26 cellular contexts compared by ENCODE assay signal in the genomic region with DNA sequence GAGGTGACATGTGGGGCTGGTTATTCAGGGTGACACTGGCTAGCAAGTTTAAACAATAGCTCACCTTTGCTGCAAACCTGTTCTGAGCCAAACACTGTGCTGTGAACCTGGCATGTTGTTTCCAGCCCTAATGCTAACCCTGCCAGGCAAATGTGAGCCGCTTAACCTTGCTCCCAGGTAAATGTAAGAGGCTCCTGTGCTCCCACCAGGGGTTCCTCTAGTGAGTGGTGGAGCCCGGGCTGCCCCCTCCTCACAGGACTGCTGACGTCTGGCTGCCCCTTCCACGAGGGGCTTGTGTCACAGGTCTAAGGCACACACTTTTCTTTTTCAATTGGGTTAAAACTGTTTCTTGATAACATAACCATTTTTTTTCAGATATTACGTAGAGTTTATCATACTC.
"Had no signal": no experiment of that assay in that cellular context is flagged by ENCODE, and none has a peak within 500 bp of the region (broad histone marks: within the 10 kb centered on the region; RNA-seq: fewer than 3 reads in every experiment).

No MANE protein-coding gene starts in this region.

- H3K4me3 ChIP-seq: neural progenitor cell, ovary, psoas muscle, right lobe of liver, sigmoid colon, stomach, thoracic aorta, thyroid gland, tibial nerve, upper lobe of left lung, vagina had no signal

- H3K27me3 ChIP-seq: neural progenitor cell, ovary, right lobe of liver, sigmoid colon, stomach, thyroid gland, upper lobe of left lung, vagina had no signal

- H3K4me3 Mint-ChIP-seq: nephron; neural progenitor cell; stimulated activated effector memory CD8-positive, alpha-beta T cell treated with anti-CD3 and anti-CD28 coated beads, Interleukin-12 subunit alpha, Interleukin-12 subunit beta, amount 100 ng/mL, for 72 hours; stimulated activated naive B cell treated with anti-CD40 and anti-IgM and Interleukin-4, amounts not matched to agents 10 μg/mL and 1 μg/mL and 100 μg/mL, for 72 hours; stimulated activated naive CD8-positive, alpha-beta T cell treated with anti-CD3 and anti-CD28 coated beads, Interleukin-15, Interleukin-2, amounts not matched to agents 100 ng/mL and 50 ng/mL, for 24 hours had no signal

- H3K36me3 ChIP-seq: neural progenitor cell, ovary, right lobe of liver, sigmoid colon, stomach, thoracic aorta, thyroid gland, tibial nerve, upper lobe of left lung, vagina had no signal

- H3K4me1 Mint-ChIP-seq: nephron; neural progenitor cell; stimulated activated effector memory CD8-positive, alpha-beta T cell treated with anti-CD3 and anti-CD28 coated beads, Interleukin-12 subunit alpha, Interleukin-12 subunit beta, amount 100 ng/mL, for 72 hours; stimulated activated naive B cell treated with anti-CD40 and anti-IgM and Interleukin-4, amounts not matched to agents 10 μg/mL and 1 μg/mL and 100 μg/mL, for 72 hours had no signal

- DNase-seq: occipital lobe; ovary; posterior cingulate gyrus; psoas muscle; right cardiac atrium; right lobe of liver; sigmoid colon; small intestine; stimulated activated CD4-positive, alpha-beta T cell treated with anti-CD3 and anti-CD28 coated beads, Interleukin-15, amount 100 ng/mL, for 24 hours; stimulated activated CD4-positive, alpha-beta T cell treated with anti-CD3 and anti-CD28 coated beads, Interleukin-2, amount 100 ng/mL, for 24 hours; stimulated activated CD4-positive, alpha-beta T cell treated with anti-CD3 and anti-CD28 coated beads, Interleukin-2, amount 100 ng/mL, for 48 hours; stimulated activated CD4-positive, alpha-beta T cell treated with anti-CD3 and anti-CD28 coated beads, Interleukin-4, amount 100 ng/mL, for 24 hours; stimulated activated naive B cell treated with anti-CD40 and anti-IgM and Interleukin-4, amounts not matched to agents 10 μg/mL and 1 μg/mL and 100 μg/mL, for 72 hours; stimulated activated naive CD4-positive, alpha-beta T cell treated with Interleukin-2 at 50 U/mL for 16 hours; stomach; thyroid gland; trophoblast cell; upper lobe of left lung had no signal

- ATAC-seq: psoas muscle; right cardiac atrium; right lobe of liver; stimulated activated effector memory CD8-positive, alpha-beta T cell treated with anti-CD3 and anti-CD28 coated beads, Interleukin-12 subunit alpha, Interleukin-12 subunit beta, amount 100 ng/mL, for 72 hours; stimulated activated naive B cell treated with anti-CD40 and anti-IgM and Interleukin-4, amounts not matched to agents 10 μg/mL and 1 μg/mL and 100 μg/mL, for 72 hours had no signal

- H3K27ac Mint-ChIP-seq: nephron; neural progenitor cell; progenitor cell of endocrine pancreas; stimulated activated effector memory CD8-positive, alpha-beta T cell treated with anti-CD3 and anti-CD28 coated beads, Interleukin-12 subunit alpha, Interleukin-12 subunit beta, amount 100 ng/mL, for 72 hours; stimulated activated naive B cell treated with anti-CD40 and anti-IgM and Interleukin-4, amounts not matched to agents 10 μg/mL and 1 μg/mL and 100 μg/mL, for 72 hours; stimulated activated naive CD8-positive, alpha-beta T cell treated with anti-CD3 and anti-CD28 coated beads, Interleukin-15, Interleukin-2, amounts not matched to agents 100 ng/mL and 50 ng/mL, for 24 hours had no signal

- H3K27me3 Mint-ChIP-seq: stimulated activated naive B cell treated with anti-CD40 and anti-IgM and Interleukin-4, amounts not matched to agents 10 μg/mL and 1 μg/mL and 100 μg/mL, for 72 hours; stimulated activated naive CD8-positive, alpha-beta T cell treated with anti-CD3 and anti-CD28 coated beads, Interleukin-15, Interleukin-2, amounts not matched to agents 100 ng/mL and 50 ng/mL, for 24 hours had no signal

- H3K36me3 Mint-ChIP-seq: stimulated activated effector memory CD8-positive, alpha-beta T cell treated with anti-CD3 and anti-CD28 coated beads, Interleukin-12 subunit alpha, Interleukin-12 subunit beta, amount 100 ng/mL, for 72 hours; stimulated activated naive B cell treated with anti-CD40 and anti-IgM and Interleukin-4, amounts not matched to agents 10 μg/mL and 1 μg/mL and 100 μg/mL, for 72 hours had no signal
